In the genomic region with DNA sequence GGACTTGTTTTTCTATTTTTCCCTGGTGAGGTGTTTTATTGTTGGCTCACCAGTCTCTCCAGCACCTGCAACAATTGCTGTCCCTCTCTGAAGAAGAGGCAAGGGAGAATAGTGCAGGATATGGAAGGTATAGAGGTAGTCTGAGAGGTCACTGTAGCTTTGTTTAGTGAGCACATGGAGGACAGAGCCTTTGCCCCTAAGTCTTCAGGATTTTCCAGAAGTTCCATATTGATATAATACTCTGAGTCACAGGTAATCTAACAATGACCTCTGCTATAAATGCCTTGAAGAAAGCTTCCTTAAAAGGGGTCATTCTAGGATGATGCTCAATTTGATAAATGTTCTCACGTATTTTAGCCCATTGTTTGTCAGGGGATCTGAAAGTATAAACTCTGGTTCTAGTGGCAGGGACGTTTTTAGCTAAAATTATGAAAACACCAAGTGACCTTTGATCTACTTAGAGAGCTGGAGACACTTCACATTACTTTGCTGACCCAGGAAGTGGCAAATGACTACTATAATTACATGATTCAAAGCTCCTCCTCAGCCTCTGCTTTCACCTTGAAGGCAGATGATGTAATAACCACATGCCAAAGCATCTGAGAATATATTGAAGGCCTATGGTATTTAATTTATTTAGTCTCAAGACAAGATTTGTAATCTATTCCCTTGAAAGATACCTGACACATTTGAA, we compare ENCODE assay signal across 15 cellular contexts.
DNase-seq lines count a peak whose midpoint lies in the region; ATAC-seq and TF ChIP-seq lines count a peak whose summit lies in the region.
"Had no signal": no experiment of that assay in that cellular context is flagged by ENCODE, and none has a peak within 500 bp of the region (broad histone marks: within the 10 kb centered on the region; RNA-seq: fewer than 3 reads in every experiment).

No MANE protein-coding gene starts in this region.

- no peak overlapping the region for H2BK12ac ChIP-seq in mesenchymal stem cell (ENCODE audit: low read length in 2 of 2)

- no peak overlapping the region for H3K4me3 Mint-ChIP-seq in CD8-positive, alpha-beta T cell
- H3K4me3 Mint-ChIP-seq: activated naive CD4-positive, alpha-beta T cell treated with anti-CD3 and anti-CD28 coated beads, Interleukin-2, amount 10 ng/mL, durations not matched to agents 7 days and 5 days; IgD-negative memory B cell; natural killer cell treated with Interleukin-12 subunit alpha and Interleukin-12 subunit beta and Interleukin-15 and Interleukin-18, amount 100 ng/mL, for 72 hours had no signal

- peak; percentile 47 for ATAC-seq in HG02588 (IDR thresholded peaks at IDR 0.05; ENCODE audit: unreplicated experiment)
- ATAC-seq in foreskin keratinocyte: peak; percentile 92
- no peak for ATAC-seq in HG03159 (IDR thresholded peaks at IDR 0.05; ENCODE audit: unreplicated experiment)
- no peak for ATAC-seq in CD8-positive, alpha-beta T cell
- ATAC-seq: natural killer cell treated with Interleukin-12 subunit alpha and Interleukin-12 subunit beta and Interleukin-15 and Interleukin-18, amount 100 ng/mL, for 72 hours; sciatic nerve had no signal

- no peak overlapping the region for H2BK15ac ChIP-seq in mesenchymal stem cell (ENCODE audit: low read depth, poor library complexity, severe bottlenecking)

- intact Hi-C loops in PC-9 (cut with micrococcal nuclease; ENCODE audit: unreplicated experiment): no loop called here
- intact Hi-C loops in CD8-positive, alpha-beta T cell (cut with DNase I, micrococcal nuclease): no loop called here

- H3K4me1 ChIP-seq in PC-9 (replicated peaks; ENCODE audit: insufficient read depth) (peaks cover 15% of the 10 kb centered on the region), foreskin keratinocyte (peaks cover 7% of the 10 kb centered on the region), mesenchymal stem cell (ENCODE audit: control insufficient read depth, insufficient read depth, low read depth, low read length) (no peaks in the 10 kb centered on the region)
- no peaks in the 10 kb centered on the region for H3K4me1 ChIP-seq in CD8-positive, alpha-beta T cell (ENCODE audit: insufficient read depth, low read length)
- H3K4me1 ChIP-seq: left ventricle myocardium inferior had no signal

- H3F3A ChIP-seq in PC-9 (ENCODE audit: insufficient read depth, low read depth): peaks cover 12% of the 10 kb centered on the region

- H2AK5ac ChIP-seq in mesenchymal stem cell (ENCODE audit: low read length, severe bottlenecking): no peak overlapping the region

- H2AFZ ChIP-seq in PC-9 (no peak overlapping the region), mesenchymal stem cell (ENCODE audit: low read depth, low read length) (no peak overlapping the region)

- no peak overlapping the region for H3K23ac ChIP-seq in mesenchymal stem cell (ENCODE audit: low read length in 2 of 2)

- no peaks in the 10 kb centered on the region for H3K36me3 Mint-ChIP-seq in CD8-positive, alpha-beta T cell
- H3K36me3 Mint-ChIP-seq: activated naive CD4-positive, alpha-beta T cell treated with anti-CD3 and anti-CD28 coated beads, Interleukin-2, amount 10 ng/mL, durations not matched to agents 7 days and 5 days; IgD-negative memory B cell; natural killer cell treated with Interleukin-12 subunit alpha and Interleukin-12 subunit beta and Interleukin-15 and Interleukin-18, amount 100 ng/mL, for 72 hours had no signal

- no peaks in the 10 kb centered on the region for H3K79me1 ChIP-seq in mesenchymal stem cell (replicated peaks; ENCODE audit: low read length, poor library complexity, severe bottlenecking)

- no peak overlapping the region for H3K18ac ChIP-seq in mesenchymal stem cell (ENCODE audit: low read depth in 1 of 2, low read length in 2 of 2)

- H3K27ac Mint-ChIP-seq in CD8-positive, alpha-beta T cell: no peak overlapping the region
- H3K27ac Mint-ChIP-seq: activated naive CD4-positive, alpha-beta T cell treated with anti-CD3 and anti-CD28 coated beads, Interleukin-2, amount 10 ng/mL, durations not matched to agents 7 days and 5 days; IgD-negative memory B cell; natural killer cell treated with Interleukin-12 subunit alpha and Interleukin-12 subunit beta and Interleukin-15 and Interleukin-18, amount 100 ng/mL, for 72 hours had no signal

- H3K9me3 ChIP-seq in PC-9 (ENCODE audit: insufficient read depth, low read depth): peaks cover 5% of the 10 kb centered on the region; the same call in 1 of the 2 replicates
- no peaks in the 10 kb centered on the region for H3K9me3 ChIP-seq in mesenchymal stem cell (ENCODE audit: control insufficient read depth, low read length)
- H3K9me3 ChIP-seq in CD8-positive, alpha-beta T cell (ENCODE audit: low read length): no peaks in the 10 kb centered on the region
- H3K9me3 ChIP-seq: left ventricle myocardium inferior had no signal

- H3K27ac ChIP-seq in PC-9: peak overlapping the region; percentile 48
- no peak overlapping the region for H3K27ac ChIP-seq in foreskin keratinocyte
- no peak overlapping the region for H3K27ac ChIP-seq in mesenchymal stem cell (ENCODE audit: low read length, poor library complexity, severe bottlenecking)
- H3K27ac ChIP-seq in CD8-positive, alpha-beta T cell (ENCODE audit: low read depth, low read length): no peak overlapping the region
- H3K27ac ChIP-seq: left ventricle myocardium inferior, WERI-Rb-1 had no signal

- peaks cover 4% of the 10 kb centered on the region for H3K9me3 Mint-ChIP-seq in CD8-positive, alpha-beta T cell

- WGBS in mesenchymal stem cell: 23% methylated on average over 2 of the region's 2 CpGs

- H3K4me2 ChIP-seq in PC-9 (peak overlapping the region; percentile 38), mesenchymal stem cell (ENCODE audit: low read length, poor library complexity, severe bottlenecking) (no peak overlapping the region)

- no peak overlapping the region for H4K8ac ChIP-seq in mesenchymal stem cell (ENCODE audit: low read length)

- CTCF ChIA-PET in PC-9 (lab: Charles Lee): no interaction called here
- CTCF ChIA-PET in CD8-positive, alpha-beta T cell (lab: Charles Lee): no interaction called here

- H3K36me3 ChIP-seq in PC-9 (ENCODE audit: low read depth) (no peaks in the 10 kb centered on the region), mesenchymal stem cell (ENCODE audit: control insufficient read depth in 1 of 2, insufficient read depth in 2 of 2, low read depth in 1 of 2, low read length in 2 of 2) (no peaks in the 10 kb centered on the region)
- H3K36me3 ChIP-seq in CD8-positive, alpha-beta T cell (ENCODE audit: insufficient read depth, low read length): no peaks in the 10 kb centered on the region
- H3K36me3 ChIP-seq: left ventricle myocardium inferior, WERI-Rb-1 had no signal

- H3K4me1 Mint-ChIP-seq in CD8-positive, alpha-beta T cell (ENCODE audit: low read depth): no peaks in the 10 kb centered on the region
- H3K4me1 Mint-ChIP-seq: activated naive CD4-positive, alpha-beta T cell treated with anti-CD3 and anti-CD28 coated beads, Interleukin-2, amount 10 ng/mL, durations not matched to agents 7 days and 5 days; IgD-negative memory B cell had no signal

- H2BK120ac ChIP-seq in mesenchymal stem cell (ENCODE audit: low read depth, low read length): no peak overlapping the region

- no peak for TF ChIP-seq CTCF in PC-9 (conservative IDR thresholded peaks at IDR 0.05)
- TF ChIP-seq CTCF in foreskin keratinocyte (conservative IDR thresholded peaks at IDR 0.05): no peak
- no peak for TF ChIP-seq CTCF in CD8-positive, alpha-beta T cell (IDR thresholded peaks at IDR 0.05)

- no peak overlapping the region for H3K14ac ChIP-seq in mesenchymal stem cell (ENCODE audit: low read length in 2 of 2)

- peak; percentile 59 for DNase-seq in EL
- peak in 1 of 2 experiments; percentile 53 for DNase-seq in PC-9
- DNase-seq in foreskin keratinocyte: peak; percentile 42 to 80
- DNase-seq in NCI-H82 treated with DMSO at 0.1 percent for 48 hours (lab: John Stamatoyannopoulos, UW; ENCODE audit: unreplicated experiment): no peak
- DNase-seq in mesenchymal stem cell: no peak
- DNase-seq in CD8-positive, alpha-beta T cell: no peak
- DNase-seq: activated naive CD4-positive, alpha-beta T cell treated with anti-CD3 and anti-CD28 coated beads, Interleukin-2, amount 10 ng/mL, durations not matched to agents 7 days and 5 days; left ventricle myocardium inferior; stimulated activated naive CD4-positive, alpha-beta T cell; WERI-Rb-1 had no signal

- no peak overlapping the region for H4K91ac ChIP-seq in mesenchymal stem cell (ENCODE audit: low read length)

- H3K9ac ChIP-seq in mesenchymal stem cell (ENCODE audit: low read length): no peak overlapping the region

- H2BK5ac ChIP-seq in mesenchymal stem cell (ENCODE audit: low read depth, low read length, poor library complexity, severe bottlenecking): no peak overlapping the region

- H3K79me2 ChIP-seq in PC-9 (ENCODE audit: low read depth): no peaks in the 10 kb centered on the region

- no peaks in the 10 kb centered on the region for H3K27me3 Mint-ChIP-seq in CD8-positive, alpha-beta T cell (ENCODE audit: low read depth)
- H3K27me3 Mint-ChIP-seq: activated naive CD4-positive, alpha-beta T cell treated with anti-CD3 and anti-CD28 coated beads, Interleukin-2, amount 10 ng/mL, durations not matched to agents 7 days and 5 days; IgD-negative memory B cell; natural killer cell treated with Interleukin-12 subunit alpha and Interleukin-12 subunit beta and Interleukin-15 and Interleukin-18, amount 100 ng/mL, for 72 hours had no signal

- no peaks in the 10 kb centered on the region for H3K9me2 ChIP-seq in PC-9 (ENCODE audit: insufficient read depth)

- POLR2A ChIA-PET in PC-9 (lab: Charles Lee; ENCODE audit: unreplicated experiment): interaction anchor here (0.6 kb wide), 1 partner anchor 9 kb away, joined by 3 read pairs; no protein-coding TSS in a partner anchor
- POLR2A ChIA-PET in CD8-positive, alpha-beta T cell (lab: Charles Lee): no interaction called here

- no peaks in the 10 kb centered on the region for H3K27me3 ChIP-seq in PC-9 (ENCODE audit: insufficient read depth, low read depth)
- H3K27me3 ChIP-seq in foreskin keratinocyte: no peaks in the 10 kb centered on the region
- no peaks in the 10 kb centered on the region for H3K27me3 ChIP-seq in mesenchymal stem cell (ENCODE audit: control insufficient read depth in 1 of 2, insufficient read depth in 1 of 2, low read length in 2 of 2)
- no peaks in the 10 kb centered on the region for H3K27me3 ChIP-seq in CD8-positive, alpha-beta T cell (ENCODE audit: insufficient read depth, low read length)

- no peak overlapping the region for H3K4ac ChIP-seq in mesenchymal stem cell (ENCODE audit: low read depth in 1 of 2, low read length in 2 of 2)

- no TSS peak for BruUV-seq in PC-9 (replicated peaks; lab: Mats Ljungman, UMichigan)

- H4K20me1 ChIP-seq in PC-9 (ENCODE audit: insufficient read depth): no peaks in the 10 kb centered on the region

- no peak overlapping the region for H3K4me3 ChIP-seq in PC-9
- H3K4me3 ChIP-seq in mesenchymal stem cell (ENCODE audit: insufficient read depth in 1 of 2, low read depth in 1 of 2, low read length in 2 of 2): no peak overlapping the region
- H3K4me3 ChIP-seq in CD8-positive, alpha-beta T cell (ENCODE audit: low read depth, low read length): no peak overlapping the region
- H3K4me3 ChIP-seq: left ventricle myocardium inferior had no signal

Comparison
In these comparisons a context has a peak if more than half of its experiments do, and no peak if none do; other contexts are left out.
1. DNase-seq: peak in EL (single experiment) and foreskin keratinocyte (2 of 2); none in NCI-H82 treated with DMSO at 0.1 percent for 48 hours (single experiment), mesenchymal stem cell (single experiment) and CD8-positive, alpha-beta T cell (0 of 7).
2. ATAC-seq: peak in HG02588 (single experiment) and foreskin keratinocyte (single experiment); none in HG03159 (single experiment) and CD8-positive, alpha-beta T cell (single experiment).